Comparison of ENCODE assay signal across 8 cellular contexts in genomic region chr3:81302045-81302444, GRCh38.
DNase-seq lines count a peak whose midpoint lies in the region; ATAC-seq and TF ChIP-seq lines count a peak whose summit lies in the region.

No MANE protein-coding gene starts in this region.

- intact Hi-C loops in Right ventricle myocardium inferior (cut with DNase I): loop anchor here (10.0 kb wide), 1 partner anchor 343 kb away; no protein-coding TSS in a partner anchor
- intact Hi-C loops in cardiac septum (cut with DNase I): no loop called here

- CTCF ChIA-PET in SK-N-SH (lab: Yijun Ruan, JAX): interaction anchor here (0.6 to 7.5 kb wide), 47 partner anchors 9 to 1277 kb away, joined by 3 to 52 read pairs (median 4); no protein-coding TSS in a partner anchor

- H3F3A ChIP-seq in SK-N-SH (replicated peaks; ENCODE audit: insufficient read depth): no peaks in the 10 kb centered on the region

- H3K27me3 ChIP-seq in SK-N-SH (ENCODE audit: insufficient read depth): no peaks in the 10 kb centered on the region

- no peaks in the 10 kb centered on the region for H3K36me3 ChIP-seq in SK-N-SH (replicated peaks in 1 of 2; ENCODE audit: control insufficient read depth in 1 of 2, insufficient read depth in 2 of 2, low read length in 1 of 2)

- no peaks in the 10 kb centered on the region for H3K27me3 Mint-ChIP-seq in osteocyte (ENCODE audit: unreplicated experiment)

- H3K9ac ChIP-seq in SK-N-SH: no peak overlapping the region

- H3K4me1 Mint-ChIP-seq in osteocyte (ENCODE audit: unreplicated experiment): no peaks in the 10 kb centered on the region

- H3K27ac Mint-ChIP-seq in osteocyte (ENCODE audit: unreplicated experiment): no peak overlapping the region

- no peaks in the 10 kb centered on the region for H3K9me3 ChIP-seq in SK-N-SH

- peak in 1 of 2 experiments; percentile 97; a peak in 2 of 4 replicates for TF ChIP-seq EP300 in SK-N-SH (IDR thresholded peaks at IDR 0.05; ENCODE audit: borderline replicate concordance in 1 of 2, low read depth in 1 of 2, low read length in 1 of 2)

- no peaks in the 10 kb centered on the region for H3K9me3 Mint-ChIP-seq in osteocyte (ENCODE audit: unreplicated experiment)

- POLR2A ChIA-PET in SK-N-SH (lab: Yijun Ruan, JAX): no interaction called here

- peaks cover 0 to 7% of the 10 kb centered on the region in 2 experiments; a peak in 2 of 4 replicates for H3K4me1 ChIP-seq in SK-N-SH (ENCODE audit: control insufficient read depth in 1 of 2, insufficient read depth in 2 of 2, low read depth in 1 of 2, low read length in 1 of 2)

- DNase-seq in Right ventricle myocardium inferior (ENCODE audit: missing footprints) (no peak), cardiac septum (ENCODE audit: low spot score) (no peak), SK-N-SH (peak; percentile 77), fibroblast of peridontal ligament (ENCODE audit: extremely low read depth) (peak; percentile 65), osteocyte (ENCODE audit: extremely low spot score, unreplicated experiment) (no peak), NCI-H774 (lab: John Stamatoyannopoulos, UW) (no peak)
- DNase-seq in Jurkat, Clone E6-1 (ENCODE audit: low read depth, low spot score): peak; percentile 25

- H3K4me2 ChIP-seq in SK-N-SH: no peak overlapping the region

- no peaks in the 10 kb centered on the region for H3K36me3 Mint-ChIP-seq in osteocyte (ENCODE audit: unreplicated experiment)

- H3K79me2 ChIP-seq in SK-N-SH (ENCODE audit: insufficient read depth): no peaks in the 10 kb centered on the region

- H3K27ac ChIP-seq in SK-N-SH (ENCODE audit: low read depth in 2 of 2, low read length in 1 of 2): peak overlapping the region in 1 of 2 experiments; percentile 82; a peak in 1 of 4 replicates

- no peaks in the 10 kb centered on the region for H3K9me2 ChIP-seq in SK-N-SH

- TF ChIP-seq CTCF in SK-N-SH (IDR thresholded peaks at IDR 0.05) (peak; percentile 83), osteocyte (IDR thresholded peaks at IDR 0.05) (peak; percentile 77)

- peak overlapping the region; percentile 44; the same call in 1 of the 2 replicates for H2AFZ ChIP-seq in SK-N-SH (ENCODE audit: low read depth)

- WGBS in SK-N-SH (ENCODE audit: low lambda C conversion rate): 13% methylated on average over 1 of the region's 1 CpG

- peak; percentile 59 for ATAC-seq in Right ventricle myocardium inferior
- peak; percentile 83 for ATAC-seq in GM21717 (IDR thresholded peaks at IDR 0.05; ENCODE audit: unreplicated experiment)

- no peak overlapping the region for H3K4me3 ChIP-seq in Jurkat, Clone E6-1 (ENCODE audit: low read length)
- H3K4me3 ChIP-seq in SK-N-SH (ENCODE audit: low read depth in 2 of 2, low read length in 1 of 2): no peak overlapping the region; a peak in 1 of 4 replicates

- no peaks in the 10 kb centered on the region for H4K20me1 ChIP-seq in SK-N-SH (ENCODE audit: insufficient read depth)

- H3K4me3 Mint-ChIP-seq in osteocyte (ENCODE audit: unreplicated experiment): no peak overlapping the region

- peak; percentile 87 for TF ChIP-seq RAD21 in SK-N-SH (IDR thresholded peaks at IDR 0.05; ENCODE audit: low read length)

TF ChIP-seq in SK-N-SH, 30 proteins besides CTCF, POLR2A, EP300 and RAD21:
- TF ChIP-seq SMC3 (IDR thresholded peaks at IDR 0.05; ENCODE audit: low read depth, low read length) (peak; percentile 52), NFIC (IDR thresholded peaks at IDR 0.05; ENCODE audit: borderline replicate concordance) (peak; percentile 11; the same call in 1 of the 2 replicates), FOXM1 (IDR thresholded peaks at IDR 0.05; ENCODE audit: low read depth) (no peak), TCF12 (IDR thresholded peaks at IDR 0.05) (peak; percentile 58), CHD2 (IDR thresholded peaks at IDR 0.05; ENCODE audit: low read length, partially characterized antibody) (peak; percentile 89), RCOR1 (IDR thresholded peaks at IDR 0.05; ENCODE audit: low read length) (peak; percentile 94), SIN3A (IDR thresholded peaks at IDR 0.05; ENCODE audit: borderline replicate concordance, low read depth, low read length) (peak; percentile 70; the same call in 1 of the 2 replicates), GATA2 (CRISPR knock-in tag; IDR thresholded peaks at IDR 0.05) (peak; percentile 40; the same call in 1 of the 2 replicates), MAX (IDR thresholded peaks at IDR 0.05; ENCODE audit: low read depth) (0 out of 2 replicates have a peak, but pooled peaks have one; percentile 37), POLR2AphosphoS5 (IDR thresholded peaks at IDR 0.05; ENCODE audit: low read depth, low read length) (no peak), NRF1 (IDR thresholded peaks at IDR 0.05; ENCODE audit: low read depth, low read length) (no peak), MXI1 (IDR thresholded peaks at IDR 0.05; ENCODE audit: low read depth, low read length) (peak; percentile 98), PBX3 (IDR thresholded peaks at IDR 0.05) (0 out of 2 replicates have a peak, but pooled peaks have one; percentile 34)

Comparison
In these comparisons a context has a peak if more than half of its experiments do, and no peak if none do; other contexts are left out.
1. DNase-seq: peak in Jurkat, Clone E6-1 (single experiment), SK-N-SH (single experiment) and fibroblast of peridontal ligament (single experiment); none in Right ventricle myocardium inferior (single experiment), cardiac septum (single experiment), osteocyte (single experiment) and NCI-H774 (single experiment).